ENCODE assay signal across 14 cellular contexts in genomic region chr17:63124536-63124935, GRCh38.
"Had no signal": no experiment of that assay in that cellular context is flagged by ENCODE, and none has a peak within 500 bp of the region (broad histone marks: within the 10 kb centered on the region; RNA-seq: fewer than 3 reads in every experiment).

No MANE protein-coding gene starts in this region.

- H3K4me3 ChIP-seq: colonic mucosa, heart left ventricle, mucosa of descending colon, smooth muscle cell, uterus had no signal

- H3K27ac Mint-ChIP-seq: activated naive CD8-positive, alpha-beta T cell treated with anti-CD3 and anti-CD28 coated beads, Interleukin-2, amount 50 U/mL, for 24 hours; naive thymus-derived CD8-positive, alpha-beta T cell had no signal

- H3K27me3 ChIP-seq: colonic mucosa, heart left ventricle, neutrophil, uterus had no signal

- H3K27ac ChIP-seq: colonic mucosa, heart left ventricle, neutrophil, uterus, WERI-Rb-1 had no signal

- H3K4me1 Mint-ChIP-seq: activated naive CD8-positive, alpha-beta T cell treated with anti-CD3 and anti-CD28 coated beads, Interleukin-2, amount 50 U/mL, for 24 hours; naive thymus-derived CD8-positive, alpha-beta T cell had no signal

- H3K4me3 Mint-ChIP-seq: activated naive CD8-positive, alpha-beta T cell treated with anti-CD3 and anti-CD28 coated beads, Interleukin-2, amount 50 U/mL, for 24 hours; naive thymus-derived CD8-positive, alpha-beta T cell had no signal

- ATAC-seq: activated naive CD8-positive, alpha-beta T cell treated with anti-CD3 and anti-CD28 coated beads, Interleukin-2, amount 50 U/mL, for 24 hours; heart left ventricle; left lobe of liver; mucosa of descending colon; naive thymus-derived CD8-positive, alpha-beta T cell had no signal

- H3K4me2 ChIP-seq: smooth muscle cell had no signal

- DNase-seq: activated CD4-positive, alpha-beta T cell treated with anti-CD3 and anti-CD28 coated beads for 48 hours; activated naive CD4-positive, alpha-beta T cell treated with Interleukin-2 at 50 U/mL for 16 hours; activated naive CD8-positive, alpha-beta T cell treated with anti-CD3 and anti-CD28 coated beads, Interleukin-2, amount 50 U/mL, for 24 hours; colonic mucosa; foreskin melanocyte; heart left ventricle; mammary epithelial cell; mucosa of descending colon; naive thymus-derived CD8-positive, alpha-beta T cell; uterus; WERI-Rb-1 had no signal

- H3K36me3 ChIP-seq: colonic mucosa, heart left ventricle, neutrophil, uterus, WERI-Rb-1 had no signal

- H3K4me1 ChIP-seq: colonic mucosa, uterus had no signal

- H3K9me3 Mint-ChIP-seq: activated naive CD8-positive, alpha-beta T cell treated with anti-CD3 and anti-CD28 coated beads, Interleukin-2, amount 50 U/mL, for 24 hours had no signal

- H3K27me3 Mint-ChIP-seq: activated naive CD8-positive, alpha-beta T cell treated with anti-CD3 and anti-CD28 coated beads, Interleukin-2, amount 50 U/mL, for 24 hours; naive thymus-derived CD8-positive, alpha-beta T cell had no signal

- H3K9me3 ChIP-seq: colonic mucosa, heart left ventricle, mucosa of descending colon, neutrophil, uterus had no signal
